ENCODE assay signal across 16 cellular contexts in genomic region chr15:84703808-84704207, GRCh38. TPM values are rescaled to one million over a fixed set of nuclear protein-coding genes. Genes with fewer than 3 reads are reported as not detected.
DNase-seq lines count a peak whose midpoint lies in the region; ATAC-seq and TF ChIP-seq lines count a peak whose summit lies in the region.
"Had no signal": no experiment of that assay in that cellular context is flagged by ENCODE, and none has a peak within 500 bp of the region (broad histone marks: within the 10 kb centered on the region; RNA-seq: fewer than 3 reads in every experiment).

No MANE protein-coding gene starts in this region.

- no peak overlapping the region for H3K9ac ChIP-seq in rectal smooth muscle tissue (ENCODE audit: low read length)
- H3K9ac ChIP-seq: GM23248 had no signal

- no peak overlapping the region for H3K4me3 Mint-ChIP-seq in CD14-positive monocyte
- peak overlapping the region in 2 of 8 donors; percentile 13 to 32 for H3K4me3 Mint-ChIP-seq in CD4-positive, alpha-beta memory T cell
- no peak overlapping the region for H3K4me3 Mint-ChIP-seq in memory B cell

- CTCF ChIA-PET in CD4-positive, alpha-beta memory T cell (lab: Charles Lee; ENCODE audit: partially characterized antibody) = no interaction called here
- CTCF ChIA-PET in A673 (lab: Charles Lee) = no interaction called here

- BruUV-seq in A673 (replicated peaks; lab: Mats Ljungman, UMichigan) = no TSS peak

- DNase-seq in CD14-positive monocyte (ENCODE audit: low spot score) (no peak), memory B cell (ENCODE audit: low spot score in 2 of 2) (no peak), NCI-H2171 treated with DMSO at 0.1 percent for 48 hours (lab: John Stamatoyannopoulos, UW) (no peak), A673 (ENCODE audit: low spot score) (no peak)
- DNase-seq in CD4-positive, alpha-beta memory T cell = no peak
- DNase-seq: DMS79 treated with DMSO at 0.1 percent for 48 hours, GM23248, Kasumi-1, NCI-H1105 treated with DMSO at 0.1 percent for 48 hours, NCI-H187, NCI-H446 treated with DMSO at 0.1 percent for 48 hours, NCI-H748 treated with DMSO at 0.1 percent for 48 hours, PC-9 had no signal

- H3K27me3 Mint-ChIP-seq in CD14-positive monocyte (ENCODE audit: low read depth in 3 of 3) (no peaks in the 10 kb centered on the region), memory B cell (no peaks in the 10 kb centered on the region)
- H3K27me3 Mint-ChIP-seq in CD4-positive, alpha-beta memory T cell = no peaks in the 10 kb centered on the region

- H3K36me3 ChIP-seq in CD4-positive, alpha-beta memory T cell (ENCODE audit: insufficient read depth, low read length) = no peaks in the 10 kb centered on the region
- no peaks in the 10 kb centered on the region for H3K36me3 ChIP-seq in rectal smooth muscle tissue (ENCODE audit: control insufficient read depth, insufficient read depth, low read length)
- no peaks in the 10 kb centered on the region for H3K36me3 ChIP-seq in A673 (ENCODE audit: insufficient read depth, low read length, poor library complexity, severe bottlenecking)

- no peak overlapping the region for H3K27ac ChIP-seq in CD4-positive, alpha-beta memory T cell (ENCODE audit: low read depth, low read length)
- H3K27ac ChIP-seq in rectal smooth muscle tissue (ENCODE audit: low read depth, low read length) (peak overlapping the region; percentile 8), A673 (ENCODE audit: low read depth, low read length, poor library complexity, severe bottlenecking) (no peak overlapping the region)
- H3K27ac ChIP-seq: GM23248, PC-9 had no signal

- intact Hi-C loops in CD14-positive monocyte (cut with micrococcal nuclease) = no loop called here
- intact Hi-C loops in CD4-positive, alpha-beta memory T cell (cut with micrococcal nuclease) = no loop called here
- intact Hi-C loops in A673 (cut with micrococcal nuclease; ENCODE audit: unreplicated experiment) = no loop called here

- POLR2A ChIA-PET in CD4-positive, alpha-beta memory T cell (lab: Charles Lee; ENCODE audit: partially characterized antibody) = interaction anchor here (1.1 to 6.2 kb wide), 4 partner anchors 12 to 44 kb away, joined by 3 to 31 read pairs (median 18); partner anchors contain the start of genes SEC11A and ZNF592
- POLR2A ChIA-PET in A673 (lab: Charles Lee; ENCODE audit: low non-redundant PET) = no interaction called here

- peaks cover 22% of the 10 kb centered on the region for H3K4me1 Mint-ChIP-seq in CD14-positive monocyte
- H3K4me1 Mint-ChIP-seq in CD4-positive, alpha-beta memory T cell = peaks cover 48 to 80% (median 57%) of the 10 kb centered on the region in 4 donors
- H3K4me1 Mint-ChIP-seq in memory B cell = peaks cover 38% of the 10 kb centered on the region

- H3K9me3 Mint-ChIP-seq in CD14-positive monocyte (no peaks in the 10 kb centered on the region), memory B cell (no peaks in the 10 kb centered on the region)
- no peaks in the 10 kb centered on the region for H3K9me3 Mint-ChIP-seq in CD4-positive, alpha-beta memory T cell

- no peaks in the 10 kb centered on the region for H3K9me3 ChIP-seq in CD4-positive, alpha-beta memory T cell (ENCODE audit: control insufficient read depth in 1 of 2, low read length in 2 of 2)
- no peaks in the 10 kb centered on the region for H3K9me3 ChIP-seq in A673 (ENCODE audit: low read depth, low read length, poor library complexity, severe bottlenecking)

- no peak for TF ChIP-seq CTCF in CD14-positive monocyte (IDR thresholded peaks at IDR 0.05)
- no peak for TF ChIP-seq CTCF in A673 (conservative IDR thresholded peaks at IDR 0.05; ENCODE audit: low read depth, low read length)

- H3K27me3 ChIP-seq in CD4-positive, alpha-beta memory T cell (ENCODE audit: insufficient read depth, low read length) = no peaks in the 10 kb centered on the region
- H3K27me3 ChIP-seq in rectal smooth muscle tissue (ENCODE audit: control insufficient read depth, insufficient read depth, low read length) (no peaks in the 10 kb centered on the region), A673 (replicated peaks; ENCODE audit: insufficient read depth, low read depth, low read length, poor library complexity) (no peaks in the 10 kb centered on the region)

- peak overlapping the region in 5 of 7 donors; percentile 10 to 63 (median 33) for H3K27ac Mint-ChIP-seq in CD14-positive monocyte
- peak overlapping the region in 6 of 7 donors; percentile 16 to 77 (median 56) for H3K27ac Mint-ChIP-seq in CD4-positive, alpha-beta memory T cell
- H3K27ac Mint-ChIP-seq in memory B cell = peak overlapping the region; percentile 16

- H3K36me3 Mint-ChIP-seq in CD14-positive monocyte = peaks cover 15 to 30% of the 10 kb centered on the region in 2 donors
- peaks cover 3 to 22% of the 10 kb centered on the region in 2 donors for H3K36me3 Mint-ChIP-seq in CD4-positive, alpha-beta memory T cell
- peaks cover 6% of the 10 kb centered on the region for H3K36me3 Mint-ChIP-seq in memory B cell

- no peak overlapping the region for H3K4me3 ChIP-seq in CD4-positive, alpha-beta memory T cell (ENCODE audit: low read length in 2 of 2)
- H3K4me3 ChIP-seq in rectal smooth muscle tissue (ENCODE audit: low read length) (no peak overlapping the region), A673 (ENCODE audit: low read depth, low read length, poor library complexity, severe bottlenecking) (no peak overlapping the region)
- H3K4me3 ChIP-seq: GM23248, PC-9 had no signal

- H3K4me1 ChIP-seq in CD4-positive, alpha-beta memory T cell (ENCODE audit: insufficient read depth, low read length) = peaks cover 56% of the 10 kb centered on the region
- H3K4me1 ChIP-seq in rectal smooth muscle tissue (ENCODE audit: control insufficient read depth, insufficient read depth, low read length) (peaks cover 9% of the 10 kb centered on the region), A673 (ENCODE audit: insufficient read depth, low read length, poor library complexity, severe bottlenecking) (no peaks in the 10 kb centered on the region)

- ATAC-seq in memory B cell (ENCODE audit: low read depth) (no peak), GM21447 (IDR thresholded peaks at IDR 0.05; ENCODE audit: unreplicated experiment) (no peak)
- ATAC-seq: HCT116 had no signal

RNA-seq across cellular contexts. Expression of gene SEC11A, which starts 12.1 kb away (rescaled TPM):
- polyA plus RNA-seq in CD14-positive monocyte = 100 to 1,000 TPM; 154 to 166 TPM
- total RNA-seq in CD4-positive, alpha-beta memory T cell = 10 to 100 TPM; 85.0 to 86.8 TPM
- polyA plus RNA-seq in CD4-positive, alpha-beta memory T cell = 100 to 1,000 TPM; 129 to 168 TPM
- total RNA-seq in A673 (2021) = 104 and 106 TPM in 2 replicates

RNA-seq across cellular contexts. Expression of gene ZNF592, which starts 44.6 kb away (rescaled TPM):
- polyA plus RNA-seq in CD14-positive monocyte = 1 to 10 TPM; 2.8 to 5.0 TPM
- total RNA-seq in CD4-positive, alpha-beta memory T cell = 10 to 100 TPM; 40.8 to 42.6 TPM
- 10 to 100 TPM in 1 of 2 donors, 1 to 10 TPM in 1; 1.7 to 13.5 TPM for polyA plus RNA-seq in CD4-positive, alpha-beta memory T cell
- total RNA-seq in A673 (2021) = 32.9 and 37.2 TPM in 2 replicates

RNA-seq across cellular contexts. Expression of gene NMB, which starts 45.8 kb away (rescaled TPM):
- under 1 TPM; 0.45 to 0.81 TPM for polyA plus RNA-seq in CD14-positive monocyte
- 1 to 10 TPM; 2.4 to 2.5 TPM for total RNA-seq in CD4-positive, alpha-beta memory T cell
- polyA plus RNA-seq in CD4-positive, alpha-beta memory T cell = 1 to 10 TPM; 4.0 to 4.1 TPM
- total RNA-seq in A673 (2021) = 15.1 and 15.3 TPM in 2 replicates

RNA-seq across cellular contexts. Expression of gene WDR73, which starts 49.7 kb away (rescaled TPM):
- 10 to 100 TPM; 12.1 to 14.3 TPM for polyA plus RNA-seq in CD14-positive monocyte
- total RNA-seq in CD4-positive, alpha-beta memory T cell = 10 to 100 TPM; 39.4 to 42.5 TPM
- 10 to 100 TPM; 13.3 to 18.4 TPM for polyA plus RNA-seq in CD4-positive, alpha-beta memory T cell
- total RNA-seq in A673 (2021) = 42.4 and 43.6 TPM in 2 replicates
